2 cellular contexts compared by ENCODE assay signal in genomic region chr15:78242128-78242527, GRCh38.
TF ChIP-seq lines count a peak whose summit lies in the region.

No MANE protein-coding gene starts in this region.

TF ChIP-seq in HEK293T, 16 proteins besides CTCF, POLR2A, EP300 and RAD21:
- no peak for TF ChIP-seq FOXK2 (IDR thresholded peaks at IDR 0.05)
- TF ChIP-seq L3MBTL2 (conservative IDR thresholded peaks at IDR 0.05): no peak
- TF ChIP-seq FOXA1 (IDR thresholded peaks at IDR 0.05): no peak
- TF ChIP-seq BHLHE40 (IDR thresholded peaks at IDR 0.05; ENCODE audit: borderline replicate concordance): no peak
- no peak for TF ChIP-seq NFRKB (IDR thresholded peaks at IDR 0.05)
- TF ChIP-seq LEF1 (IDR thresholded peaks at IDR 0.05; ENCODE audit: borderline replicate concordance): no peak
- TF ChIP-seq ARNT (IDR thresholded peaks at IDR 0.05): no peak
- no peak for TF ChIP-seq HDGF (IDR thresholded peaks at IDR 0.05; ENCODE audit: borderline replicate concordance)
- no peak for TF ChIP-seq SP1 (IDR thresholded peaks at IDR 0.05)
- TF ChIP-seq TARDBP (IDR thresholded peaks at IDR 0.05): no peak
- no peak for TF ChIP-seq FOXM1 (IDR thresholded peaks at IDR 0.05; ENCODE audit: borderline replicate concordance)
- no peak for TF ChIP-seq SUZ12 (IDR thresholded peaks at IDR 0.05)
- no peak for TF ChIP-seq ELF4 (IDR thresholded peaks at IDR 0.05)
- TF ChIP-seq CTBP1 (IDR thresholded peaks at IDR 0.05; ENCODE audit: borderline replicate concordance): no peak
- TF ChIP-seq PKNOX1 (IDR thresholded peaks at IDR 0.05): no peak
TF ChIP-seq in HEK293T: peak in this region for 0.

TF ChIP-seq in HepG2, 621 proteins besides CTCF, POLR2A, EP300 and RAD21:
- no peak for TF ChIP-seq KDM1A (CRISPR knock-in tag; IDR thresholded peaks at IDR 0.05)
- no peak for TF ChIP-seq POGZ (CRISPR knock-in tag; IDR thresholded peaks at IDR 0.05)
- TF ChIP-seq NAIF1 (CRISPR knock-in tag; IDR thresholded peaks at IDR 0.05; ENCODE audit: borderline replicate concordance): no peak
- no peak for TF ChIP-seq ZNF234 (CRISPR knock-in tag; conservative IDR thresholded peaks at IDR 0.05)
- no peak for TF ChIP-seq ZNF253 (CRISPR knock-in tag; IDR thresholded peaks at IDR 0.05; ENCODE audit: borderline replicate concordance)
- no peak for TF ChIP-seq ASH2L (IDR thresholded peaks at IDR 0.05; ENCODE audit: insufficient read length, low read depth, low read length)
- no peak for TF ChIP-seq ZNF773 (CRISPR knock-in tag; IDR thresholded peaks at IDR 0.05; ENCODE audit: borderline replicate concordance)
- TF ChIP-seq HNF4A (CRISPR knock-in tag; IDR thresholded peaks at IDR 0.05): peak; percentile 62
- no peak for TF ChIP-seq PTBP1 (IDR thresholded peaks at IDR 0.05; ENCODE audit: low read depth, low read length, poor library complexity, severe bottlenecking)
- peak; percentile 38; the same call in 1 of the 2 replicates for TF ChIP-seq SMC3 (IDR thresholded peaks at IDR 0.05; ENCODE audit: low read length)
- no peak for TF ChIP-seq EEA1 (CRISPR knock-in tag; IDR thresholded peaks at IDR 0.05; ENCODE audit: borderline replicate concordance)
- peak; percentile 27; the same call in 1 of the 2 replicates for TF ChIP-seq CEBPB (IDR thresholded peaks at IDR 0.05; ENCODE audit: borderline replicate concordance, low read depth, low read length)
- no peak for TF ChIP-seq KDM2A (CRISPR knock-in tag; IDR thresholded peaks at IDR 0.05; ENCODE audit: borderline replicate concordance, low read depth)
